8 cellular contexts compared by ENCODE assay signal in genomic region chr6:32894085-32895005, GRCh38. TPM values are rescaled to one million over a fixed set of nuclear protein-coding genes. Genes with fewer than 3 reads are reported as not detected.
A peak's percentile ranks its signal among the peaks of the same experiment; 100 is the strongest.
DNase-seq lines count a peak whose midpoint lies in the region; ATAC-seq and TF ChIP-seq lines count a peak whose summit lies in the region.

No MANE protein-coding gene starts in this region.

- peak overlapping the region; percentile 83 for H3K23ac ChIP-seq in IMR-90 (ENCODE audit: low read depth, low read length)

- POLR2A ChIA-PET in IMR-90 (lab: Charles Lee; ENCODE audit: unreplicated experiment) (interaction anchor here (0.6 to 1.9 kb wide), 5 partner anchors 41 to 704 kb away, joined by 3 to 10 read pairs (median 4); partner anchors contain the start of genes PBX2, PSMB9 and TAP1), OCI-LY7 (lab: Charles Lee) (interaction anchor here (0.5 to 2.6 kb wide), 18 partner anchors 14 to 95 kb away, joined by 3 to 19 read pairs (median 4); partner anchors contain the start of gene HLA-DMA)

- H3K56ac ChIP-seq in IMR-90 (ENCODE audit: extremely low read depth, insufficient read depth, low read length): peak overlapping the region; percentile 84

- peak overlapping the region; percentile 89 for H2AK9ac ChIP-seq in IMR-90 (replicated peaks; ENCODE audit: low read depth, low read length, poor library complexity)

- TF ChIP-seq POLR2A in IMR-90 (IDR thresholded peaks at IDR 0.05; ENCODE audit: low read depth, low read length): no peak

- H3K4me3 ChIP-seq in IMR-90 (ENCODE audit: insufficient read depth, low read depth, low read length) (peak overlapping the region; percentile 84), OCI-LY7 (ENCODE audit: low read depth, low read length, poor library complexity, severe bottlenecking) (peak overlapping the region; percentile 97), esophagus (ENCODE audit: low read depth in 1 of 2, low read length in 2 of 2) (peak overlapping the region; percentile 78 to 94), mucosa of stomach (ENCODE audit: low read length) (peak overlapping the region; percentile 88)

- H3K18ac ChIP-seq in IMR-90 (ENCODE audit: low read depth, low read length): peak overlapping the region; percentile 51

- H4K20me1 ChIP-seq in IMR-90 (ENCODE audit: insufficient read depth, low read length) (no peaks in the 10 kb centered on the region), OCI-LY7 (ENCODE audit: insufficient read depth, low read length) (no peaks in the 10 kb centered on the region)

- BruUV-seq in IMR-90 (replicated peaks; lab: Mats Ljungman, UMichigan): no TSS peak
- BruUV-seq in OCI-LY7 (replicated peaks; lab: Mats Ljungman, UMichigan): no TSS peak

- H3K14ac ChIP-seq in IMR-90 (replicated peaks; ENCODE audit: low read depth, low read length): peak overlapping the region; percentile 81

- TF ChIP-seq CTCF in IMR-90 (conservative IDR thresholded peaks at IDR 0.05; ENCODE audit: low read depth, low read length) (no peak), OCI-LY7 (conservative IDR thresholded peaks at IDR 0.05; ENCODE audit: low read length) (no peak)

- H3K4me2 ChIP-seq in IMR-90 (ENCODE audit: low read depth, low read length) (peak overlapping the region; percentile 75), OCI-LY7 (ENCODE audit: low read length) (peak overlapping the region; percentile 99)

- peak overlapping the region; percentile 97 for H2AFZ ChIP-seq in IMR-90 (replicated peaks; ENCODE audit: low read length, poor library complexity)
- H2AFZ ChIP-seq in OCI-LY7 (ENCODE audit: low read length): peak overlapping the region; percentile 80

- no peak overlapping the region for H2AK5ac ChIP-seq in IMR-90 (ENCODE audit: low read depth, low read length)

- peak overlapping the region; percentile 22; the same call in 1 of the 3 replicates for H2BK15ac ChIP-seq in IMR-90 (ENCODE audit: low read depth, low read length)

- H3K9me2 ChIP-seq in OCI-LY7 (ENCODE audit: insufficient read depth, low read length): no peaks in the 10 kb centered on the region

- dilution Hi-C loops in IMR-90 (cut with HindIII; ENCODE audit: low sequenced_read_pairs, unreplicated experiment): no loop called here

- H3K27me3 ChIP-seq in IMR-90 (ENCODE audit: control insufficient read depth, insufficient read depth, low read length) (no peaks in the 10 kb centered on the region), esophagus (ENCODE audit: control insufficient read depth in 1 of 2, insufficient read depth in 2 of 2, low read length in 2 of 2) (no peaks in the 10 kb centered on the region), mucosa of stomach (ENCODE audit: control insufficient read depth, insufficient read depth, low read length) (no peaks in the 10 kb centered on the region)

- peaks cover 1% of the 10 kb centered on the region; the same call in 1 of the 2 replicates for H3K36me3 ChIP-seq in IMR-90 (ENCODE audit: control insufficient read depth, insufficient read depth, low read length)
- peaks cover 17% of the 10 kb centered on the region for H3K36me3 ChIP-seq in OCI-LY7 (ENCODE audit: insufficient read depth, low read length)
- H3K36me3 ChIP-seq in esophagus (ENCODE audit: control insufficient read depth in 2 of 2, insufficient read depth in 2 of 2, low read length in 1 of 2): no peaks in the 10 kb centered on the region
- no peaks in the 10 kb centered on the region for H3K36me3 ChIP-seq in mucosa of stomach (ENCODE audit: control insufficient read depth, insufficient read depth, low read length)

- peaks cover 63% of the 10 kb centered on the region for H3K79me2 ChIP-seq in OCI-LY7 (ENCODE audit: insufficient read depth, low read depth, low read length)

- H3K4me1 ChIP-seq in IMR-90 (ENCODE audit: control insufficient read depth, insufficient read depth, low read length): peaks cover 2% of the 10 kb centered on the region; the same call in 1 of the 2 replicates
- peaks cover 57% of the 10 kb centered on the region for H3K4me1 ChIP-seq in OCI-LY7 (ENCODE audit: insufficient read depth, low read length, poor library complexity, severe bottlenecking)
- peaks cover 0 to 3% of the 10 kb centered on the region in 2 donors for H3K4me1 ChIP-seq in esophagus (ENCODE audit: control insufficient read depth in 2 of 2, insufficient read depth in 2 of 2, low read length in 1 of 2)
- peaks cover 10% of the 10 kb centered on the region for H3K4me1 ChIP-seq in mucosa of stomach (ENCODE audit: control insufficient read depth, insufficient read depth, low read length)

- peaks cover 31 to 35% of the 10 kb centered on the region in 2 experiments for H3K79me1 ChIP-seq in IMR-90 (ENCODE audit: low read depth in 1 of 2, low read length in 2 of 2)

- peaks cover 13% of the 10 kb centered on the region; the same call in 1 of the 2 replicates for H3K9me1 ChIP-seq in IMR-90 (ENCODE audit: insufficient read depth, low read length)

- H3K4ac ChIP-seq in IMR-90 (ENCODE audit: low read depth, low read length): peak overlapping the region; percentile 82

- intact Hi-C loops in IMR-90 (cut with micrococcal nuclease) (loop anchor here (2.0 kb wide), 1 partner anchor 74 kb away; the partner anchor contains the start of gene BRD2), OCI-LY7 (cut with micrococcal nuclease; ENCODE audit: unreplicated experiment) (loop anchor here (1.0 to 2.0 kb wide), 2 partner anchors 26 to 50 kb away; no protein-coding TSS in a partner anchor)

- H3K9ac ChIP-seq in IMR-90 (ENCODE audit: low read depth, low read length) (peak overlapping the region; percentile 82), mucosa of stomach (ENCODE audit: low read length) (peak overlapping the region; percentile 94)

- ATAC-seq in GM21529 (IDR thresholded peaks at IDR 0.05; ENCODE audit: unreplicated experiment) (peak; percentile 98), IMR-90 (ENCODE audit: low read depth) (peak; percentile 99)

- H4K5ac ChIP-seq in IMR-90 (ENCODE audit: low read depth, low read length): peak overlapping the region; percentile 72

- H3K9me3 ChIP-seq in IMR-90 (ENCODE audit: control insufficient read depth, insufficient read depth, low read length) (no peaks in the 10 kb centered on the region), OCI-LY7 (ENCODE audit: low read length) (no peaks in the 10 kb centered on the region), esophagus (ENCODE audit: control insufficient read depth in 2 of 2, insufficient read depth in 1 of 2, low read depth in 1 of 2, low read length in 1 of 2) (no peaks in the 10 kb centered on the region), mucosa of stomach (ENCODE audit: control insufficient read depth, low read length) (no peaks in the 10 kb centered on the region)

- H3K27ac ChIP-seq in IMR-90 (ENCODE audit: insufficient read depth, low read length) (peak overlapping the region; percentile 81), OCI-LY7 (ENCODE audit: low read depth, low read length, poor library complexity, severe bottlenecking) (peak overlapping the region; percentile 79), esophagus (ENCODE audit: low read depth in 2 of 2, low read length in 1 of 2) (peak overlapping the region; percentile 95 to 97)

- H2BK5ac ChIP-seq in IMR-90 (ENCODE audit: low read depth, low read length, poor library complexity, severe bottlenecking): peak overlapping the region; percentile 69

- DNase-seq in DMS114 treated with DMSO at 0.1 percent for 48 hours (lab: John Stamatoyannopoulos, UW; ENCODE audit: unreplicated experiment): peak; percentile 88
- peak; percentile 88 for DNase-seq in IMR-90
- DNase-seq in OCI-LY7 (ENCODE audit: low spot score): peak; percentile 97
- DNase-seq in activated T-cell treated with anti-CD3 and anti-CD28 coated beads for 48 hours (ENCODE audit: low read depth): peak; percentile 95
- peak; percentile 99 for DNase-seq in stimulated activated CD8-positive, alpha-beta memory T cell treated with anti-CD3 and anti-CD28 coated beads, Interleukin-4, amount 100 ng/mL, for 48 hours

- in situ Hi-C loops in IMR-90 (cut with MboI; ENCODE audit: low sequenced_read_pairs): loop anchor here (5.0 kb wide), 1 partner anchor 78 kb away; no protein-coding TSS in a partner anchor

- 0 out of 2 replicates have a peak overlapping the region, but pooled peaks have one; percentile 12 for H2BK20ac ChIP-seq in IMR-90 (ENCODE audit: low read depth, low read length)

- H4K8ac ChIP-seq in IMR-90 (ENCODE audit: low read depth in 2 of 2, low read length in 2 of 2): peak overlapping the region; percentile 96 to 98

- H4K91ac ChIP-seq in IMR-90 (ENCODE audit: insufficient read depth, low read depth, low read length): peak overlapping the region; percentile 87

- WGBS in IMR-90 (ENCODE audit: extremely low coverage in 2 of 2, insufficient read length in 1 of 2), 2 experiments: 0% methylated on average over 23 of the region's 61 CpGs; no CpG with 5 or more reads in 1 of the 2 experiments
- 0% methylated on average over 60 to 61 of the region's 61 CpGs for WGBS in esophagus, 2 donors

- TF ChIP-seq RAD21 in IMR-90 (IDR thresholded peaks at IDR 0.05; ENCODE audit: low read length): no peak

- CTCF ChIA-PET in IMR-90 (lab: Yijun Ruan, JAX) (interaction anchor here (0.6 to 2.1 kb wide), 7 partner anchors 21 to 145 kb away, joined by 3 to 6 read pairs (median 4); partner anchors contain the start of gene TAP2), OCI-LY7 (lab: Charles Lee; ENCODE audit: unreplicated experiment) (interaction anchor here (0.8 kb wide), 1 partner anchor 57 kb away, joined by 3 read pairs; no protein-coding TSS in a partner anchor)

- H2BK120ac ChIP-seq in IMR-90 (ENCODE audit: low read depth, low read length): peak overlapping the region; percentile 44; the same call in 1 of the 2 replicates

RNA-seq across cellular contexts. Expression of gene PSMB9, which starts 40.4 kb away (rescaled TPM):
- 8.3 and 9.0 TPM in 2 replicates for total RNA-seq in IMR-90 (2012; rRNA removed)
- 12.6 and 12.8 TPM in 2 replicates for polyA plus RNA-seq in IMR-90 (2012; rRNA removed)
- 30.6 and 37.1 TPM in 2 replicates for polyA plus RNA-seq in IMR-90 (2012; cell fraction: cytosol; rRNA removed)
- polyA plus RNA-seq in IMR-90 (2012; cell fraction: nucleus; rRNA removed; ENCODE audit: low replicate concordance): 7.0 and 9.8 TPM in 2 replicates
- 149 and 158 TPM in 2 replicates for total RNA-seq in OCI-LY7 (2014; rRNA removed; shearing (Covaris generic))
- 193 and 207 TPM in 2 replicates for total RNA-seq in OCI-LY7 (2022)
- 10 to 100 TPM; 14.5 to 25.5 TPM for polyA plus RNA-seq in esophagus

RNA-seq across cellular contexts. Expression of gene TAP1, which starts 40.8 kb away (rescaled TPM):
- total RNA-seq in IMR-90 (2012; rRNA removed) (20.8 and 27.6 TPM in 2 replicates), OCI-LY7 (2022) (66.3 and 75.0 TPM in 2 replicates)
- polyA plus RNA-seq in IMR-90 (2012; rRNA removed) (19.5 and 20.1 TPM in 2 replicates), esophagus (10 to 100 TPM; 29.3 to 34.2 TPM)
- polyA plus RNA-seq in IMR-90 (2012; cell fraction: cytosol; rRNA removed): 19.7 and 20.0 TPM in 2 replicates
- polyA plus RNA-seq in IMR-90 (2012; cell fraction: nucleus; rRNA removed; ENCODE audit: low replicate concordance): 21.4 and 21.6 TPM in 2 replicates
- total RNA-seq in OCI-LY7 (2014; rRNA removed; shearing (Covaris generic)): 62.1 and 85.9 TPM in 2 replicates

RNA-seq across cellular contexts. Expression of gene HLA-DMB, which starts 46.5 kb away (rescaled TPM):
- total RNA-seq in IMR-90 (2012; rRNA removed): 0.18 and 0.28 TPM in 2 replicates
- 0.19 and 0.20 TPM in 2 replicates for polyA plus RNA-seq in IMR-90 (2012; rRNA removed)
- 0.10 and 0.18 TPM in 2 replicates for polyA plus RNA-seq in IMR-90 (2012; cell fraction: cytosol; rRNA removed)
- polyA plus RNA-seq in IMR-90 (2012; cell fraction: nucleus; rRNA removed; ENCODE audit: low replicate concordance): 0.14 and 0.15 TPM in 2 replicates
- 85.1 and 98.0 TPM in 2 replicates for total RNA-seq in OCI-LY7 (2014; rRNA removed; shearing (Covaris generic))
- 77.0 and 78.5 TPM in 2 replicates for total RNA-seq in OCI-LY7 (2022)
- 1 to 10 TPM; 2.5 to 7.3 TPM for polyA plus RNA-seq in esophagus

RNA-seq across cellular contexts. Expression of gene PSMB8, which starts 50.5 kb away (rescaled TPM):
- total RNA-seq in IMR-90 (2012; rRNA removed) (26.1 and 33.3 TPM in 2 replicates), OCI-LY7 (2022) (194 and 216 TPM in 2 replicates)
- polyA plus RNA-seq in IMR-90 (2012; rRNA removed) (31.6 and 31.8 TPM in 2 replicates), esophagus (10 to 100 TPM; 63.1 to 66.9 TPM)
- polyA plus RNA-seq in IMR-90 (2012; cell fraction: cytosol; rRNA removed): 33.5 and 40.4 TPM in 2 replicates
- 20.8 and 36.5 TPM in 2 replicates for polyA plus RNA-seq in IMR-90 (2012; cell fraction: nucleus; rRNA removed; ENCODE audit: low replicate concordance)
- total RNA-seq in OCI-LY7 (2014; rRNA removed; shearing (Covaris generic)): 142 and 164 TPM in 2 replicates

RNA-seq across cellular contexts. Expression of gene TAP2, which starts 55.8 kb away (rescaled TPM):
- total RNA-seq in IMR-90 (2012; rRNA removed) (6.6 and 8.1 TPM in 2 replicates), OCI-LY7 (2022) (108 and 132 TPM in 2 replicates)
- polyA plus RNA-seq in IMR-90 (2012; rRNA removed) (11.4 and 13.4 TPM in 2 replicates), esophagus (10 to 100 TPM; 19.3 to 40.5 TPM)
- polyA plus RNA-seq in IMR-90 (2012; cell fraction: cytosol; rRNA removed): 4.5 and 4.7 TPM in 2 replicates
- polyA plus RNA-seq in IMR-90 (2012; cell fraction: nucleus; rRNA removed; ENCODE audit: low replicate concordance): 12.5 and 26.9 TPM in 2 replicates
- total RNA-seq in OCI-LY7 (2014; rRNA removed; shearing (Covaris generic)): 90.9 and 96.4 TPM in 2 replicates

Comparison
In these comparisons a context has a peak if more than half of its experiments do, and no peak if none do; other contexts are left out.
1. Peak in every context shown above with its lines: DNase-seq, ATAC-seq, H3K4me3 ChIP-seq and H3K27ac ChIP-seq.
2. RNA of gene PSMB9, which starts 40.4 kb away (total RNA-seq): 149 to 207 TPM in OCI-LY7; 8.3 to 9.0 TPM in IMR-90; every median in the first group is over 10 times any median in the second.
3. RNA of gene HLA-DMB, which starts 46.5 kb away (total RNA-seq): 77.0 to 98.0 TPM in OCI-LY7; 0.18 to 0.28 TPM in IMR-90; every median in the first group is over 10 times any median in the second.